26 cellular contexts compared by ENCODE assay signal in the genomic region with DNA sequence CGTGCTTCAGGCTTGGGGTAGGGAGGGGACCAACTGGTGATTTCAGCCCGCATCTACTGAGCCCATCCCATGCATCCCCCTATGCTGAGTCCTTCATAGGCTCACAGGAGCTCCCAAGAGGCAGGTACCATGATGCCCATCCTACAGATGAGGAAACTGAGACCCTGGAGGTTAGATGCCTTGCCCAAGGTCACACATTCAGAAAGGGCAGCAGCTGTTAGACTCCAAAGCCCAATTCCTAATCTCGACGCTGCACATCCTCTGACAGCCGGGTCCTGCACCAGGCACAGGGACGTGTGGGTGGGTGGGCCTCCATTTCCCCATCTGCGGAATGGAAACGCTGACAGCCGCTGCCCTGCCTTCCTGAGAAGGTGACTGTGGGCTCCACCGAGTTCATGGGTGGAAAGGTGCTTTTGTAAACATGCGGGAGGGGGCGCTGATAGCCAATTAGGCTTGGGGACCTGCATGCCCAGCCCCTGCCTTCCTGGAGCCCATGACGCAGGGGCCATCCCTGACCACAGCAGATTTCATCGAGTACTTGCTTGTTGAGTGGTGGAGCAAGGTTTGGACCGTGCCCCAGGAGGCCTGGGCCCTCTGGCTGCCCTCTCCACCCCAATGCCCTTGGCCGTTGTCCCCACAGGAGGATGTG. TPM values are rescaled to one million over a fixed set of nuclear protein-coding genes. Genes with fewer than 3 reads are reported as not detected.
DNase-seq lines count a peak whose midpoint lies in the region; ATAC-seq, FAIRE-seq and TF ChIP-seq lines count a peak whose summit lies in the region.
"Had no signal": no experiment of that assay in that cellular context is flagged by ENCODE, and none has a peak within 500 bp of the region (broad histone marks: within the 10 kb centered on the region; RNA-seq: fewer than 3 reads in every experiment).

No MANE protein-coding gene starts in this region.

- peak; percentile 27 for DNase-seq in GM23338 (ENCODE audit: low spot score)
- no peak for DNase-seq in WTC11 (ENCODE audit: low spot score)
- DNase-seq in HepG2 (ENCODE audit: low spot score) = no peak
- DNase-seq in type B pancreatic cell (ENCODE audit: extremely low spot score, unreplicated experiment) = no peak
- no peak for DNase-seq in NCI-H1930 (lab: John Stamatoyannopoulos, UW)
- no peak for DNase-seq in GM19240 (ENCODE audit: insufficient read length, low spot score)
- DNase-seq: activated CD4-positive, alpha-beta T cell treated with anti-CD3 and anti-CD28 coated beads, Interleukin-2, amount 50 U/mL, for 4 hours; activated CD8-positive, alpha-beta memory T cell treated with anti-CD3 and anti-CD28 coated beads, Interleukin-2, amount 50 U/mL, for 48 hours; activated gamma-delta T cell; central memory CD4-positive, alpha-beta T cell; effector memory CD4-positive, alpha-beta T cell; esophagus squamous epithelium; MM.1S; natural killer cell; NCI-H146; psoas muscle; stimulated activated CD4-positive, alpha-beta T cell treated with anti-CD3 and anti-CD28 coated beads, Interleukin-1b, Interleukin-23, amount 100 ng/mL, for 48 hours; testis had no signal

- H3K27me3 Mint-ChIP-seq in GM23338 (ENCODE audit: insufficient read depth, low read depth, poor library complexity) (peaks cover 16% of the 10 kb centered on the region), WTC11 (ENCODE audit: low read depth) (no peaks in the 10 kb centered on the region), type B pancreatic cell (peaks cover 3% of the 10 kb centered on the region)

- intact Hi-C loops in HepG2 (cut with micrococcal nuclease; ENCODE audit: unreplicated experiment) = no loop called here

- H3K9me3 Mint-ChIP-seq in GM23338 (no peaks in the 10 kb centered on the region; the same call in 2 of the 3 replicates), WTC11 (no peaks in the 10 kb centered on the region), type B pancreatic cell (no peaks in the 10 kb centered on the region)
- H3K9me3 Mint-ChIP-seq: natural killer cell; stimulated activated memory B cell treated with anti-CD40 and anti-IgM and Interleukin-4, amounts not matched to agents 10 μg/mL and 1 μg/mL and 100 μg/mL, for 72 hours had no signal

- H3F3A ChIP-seq in GM23338 (replicated peaks; ENCODE audit: low read depth) = peaks cover 9% of the 10 kb centered on the region

- no TSS peak for BruUV-seq in HepG2 (replicated peaks; lab: Mats Ljungman, UMichigan)

- no peak for FAIRE-seq in HepG2 (lab: Jason Lieb, UNC)

- H3K79me2 ChIP-seq in GM23338 (replicated peaks; ENCODE audit: insufficient read depth) = 0 out of 2 replicates have a peak, but pooled peaks cover 4% of the 10 kb centered on the region
- H3K79me2 ChIP-seq in HepG2 (ENCODE audit: insufficient read depth, low read length) = no peaks in the 10 kb centered on the region

- H3K4me3 ChIP-seq in GM23338 (no peak overlapping the region; the same call in 1 of the 2 replicates), HepG2 (replicated peaks in 1 of 3; ENCODE audit: insufficient read depth in 1 of 3, low read depth in 2 of 3, low read length in 3 of 3) (no peak overlapping the region)
- H3K4me3 ChIP-seq: testis had no signal

- H3K4me2 ChIP-seq in GM23338 (no peak overlapping the region), HepG2 (ENCODE audit: low read depth, low read length) (no peak overlapping the region)

- no peaks in the 10 kb centered on the region for H3K36me3 ChIP-seq in GM23338 (ENCODE audit: insufficient read depth)
- no peaks in the 10 kb centered on the region for H3K36me3 ChIP-seq in HepG2 (replicated peaks in 1 of 2; ENCODE audit: control insufficient read depth in 1 of 2, insufficient read depth in 2 of 2, low read length in 2 of 2)
- H3K36me3 ChIP-seq: esophagus squamous epithelium had no signal

- peaks cover 32% of the 10 kb centered on the region for H3K4me1 Mint-ChIP-seq in GM23338
- H3K4me1 Mint-ChIP-seq in WTC11 = peaks cover 24% of the 10 kb centered on the region
- peaks cover 32% of the 10 kb centered on the region for H3K4me1 Mint-ChIP-seq in type B pancreatic cell (ENCODE audit: unreplicated experiment)

- H3K9me3 ChIP-seq in HepG2 (ENCODE audit: low read length) = no peaks in the 10 kb centered on the region
- H3K9me3 ChIP-seq: Caco-2, esophagus squamous epithelium, psoas muscle, testis had no signal

- CTCF ChIA-PET in WTC11 (lab: Charles Lee) (interaction anchor here (0.5 to 1.0 kb wide), 2 partner anchors 14 to 66 kb away, joined by 3 to 6 read pairs; partner anchors contain the start of gene CIZ1), HepG2 (lab: Yijun Ruan, JAX; ENCODE audit: low intra/inter-chr PET ratio, low total read pairs) (no interaction called here)

- WGBS in HepG2 (ENCODE audit: low lambda C conversion rate) = 38% methylated on average over 3 of the region's 16 CpGs

- H4K20me1 ChIP-seq in GM23338 (replicated peaks; ENCODE audit: insufficient read depth) = 0 out of 2 replicates have a peak, but pooled peaks cover 3% of the 10 kb centered on the region
- H4K20me1 ChIP-seq in HepG2 (ENCODE audit: insufficient read depth, low read length) = no peaks in the 10 kb centered on the region

- TF ChIP-seq EP300 in HepG2 (IDR thresholded peaks at IDR 0.05; ENCODE audit: low read depth in 2 of 2, low read length in 2 of 2) (no peak), HepG2 (CRISPR knock-in tag; IDR thresholded peaks at IDR 0.05; ENCODE audit: borderline replicate concordance) (no peak)

- H3K9ac ChIP-seq in HepG2 (ENCODE audit: insufficient read depth, low read depth, low read length) = no peak overlapping the region

- H3K27me3 ChIP-seq in GM23338 (ENCODE audit: insufficient read depth) (no peaks in the 10 kb centered on the region), HepG2 (ENCODE audit: control insufficient read depth in 1 of 2, insufficient read depth in 2 of 2, low read length in 2 of 2) (peaks cover 6 to 29% of the 10 kb centered on the region in 2 experiments; a peak in 4 of 5 replicates)
- H3K27me3 ChIP-seq: testis had no signal

- H3K4me1 ChIP-seq in GM23338 (ENCODE audit: insufficient read depth) = peaks cover 9% of the 10 kb centered on the region; the same call in 1 of the 2 replicates
- H3K4me1 ChIP-seq in HepG2 (ENCODE audit: insufficient read depth, low read length) = peaks cover 51% of the 10 kb centered on the region
- H3K4me1 ChIP-seq: testis had no signal

- ATAC-seq in GM23338 (no peak), WTC11 (no peak), HepG2 (no peak), GM18519 (IDR thresholded peaks at IDR 0.05; ENCODE audit: low FRiP score, unreplicated experiment) (no peak)
- ATAC-seq: HCT116; natural killer cell; psoas muscle; stimulated activated memory B cell treated with anti-CD40 and anti-IgM and Interleukin-4, amounts not matched to agents 10 μg/mL and 1 μg/mL and 100 μg/mL, for 72 hours had no signal

- TF ChIP-seq POLR2A in HepG2 (IDR thresholded peaks at IDR 0.05; ENCODE audit: insufficient read depth in 1 of 2, low read depth in 2 of 2, low read length in 2 of 2) = no peak

- in situ Hi-C loops in HepG2 (cut with HindIII; ENCODE audit: extremely low pct_ligation_motif_present, low pct_unique_long_range_greater_than_20kb) = no loop called here

- POLR2A ChIA-PET in WTC11 (lab: Charles Lee) (interaction anchor here (0.5 to 1.2 kb wide), 2 partner anchors 13 to 49 kb away, joined by 3 to 5 read pairs; no protein-coding TSS in a partner anchor), HepG2 (lab: Yijun Ruan, JAX) (no interaction called here)

- H3K27ac ChIP-seq in GM23338 (ENCODE audit: low read depth) = no peak overlapping the region
- H3K27ac ChIP-seq in HepG2 (ENCODE audit: extremely low read length, insufficient read depth, low read length) = no peak overlapping the region
- H3K27ac ChIP-seq: psoas muscle, testis, VCaP had no signal

- H2AFZ ChIP-seq in GM23338 (no peak overlapping the region), HepG2 (ENCODE audit: low read length) (no peak overlapping the region)

- no peak for TF ChIP-seq RAD21 in HepG2 (CRISPR knock-in tag; IDR thresholded peaks at IDR 0.05)

- H3K36me3 Mint-ChIP-seq in GM23338 (ENCODE audit: low read depth) (no peaks in the 10 kb centered on the region; the same call in 2 of the 3 replicates), WTC11 (no peaks in the 10 kb centered on the region), type B pancreatic cell (no peaks in the 10 kb centered on the region)
- H3K36me3 Mint-ChIP-seq: natural killer cell; stimulated activated memory B cell treated with anti-CD40 and anti-IgM and Interleukin-4, amounts not matched to agents 10 μg/mL and 1 μg/mL and 100 μg/mL, for 72 hours had no signal

- TF ChIP-seq CTCF in GM23338 (conservative IDR thresholded peaks at IDR 0.05; ENCODE audit: low read depth in 2 of 2) = peak in 1 of 2 experiments; percentile 47; a peak in 3 of 4 replicates
- TF ChIP-seq CTCF in WTC11 (IDR thresholded peaks at IDR 0.05) = no peak
- TF ChIP-seq CTCF in HepG2 (CRISPR knock-in tag; IDR thresholded peaks at IDR 0.05) = peak; percentile 26; the same call in 1 of the 2 replicates
- TF ChIP-seq CTCF in type B pancreatic cell (conservative IDR thresholded peaks at IDR 0.05) = no peak

- H3K9me2 ChIP-seq in GM23338 (ENCODE audit: insufficient read depth) = no peaks in the 10 kb centered on the region

- H3K27ac Mint-ChIP-seq in GM23338 = no peak overlapping the region
- no peak overlapping the region for H3K27ac Mint-ChIP-seq in WTC11
- H3K27ac Mint-ChIP-seq in type B pancreatic cell = no peak overlapping the region
- H3K27ac Mint-ChIP-seq: natural killer cell; stimulated activated memory B cell treated with anti-CD40 and anti-IgM and Interleukin-4, amounts not matched to agents 10 μg/mL and 1 μg/mL and 100 μg/mL, for 72 hours had no signal

- H3K4me3 Mint-ChIP-seq in GM23338 = peak overlapping the region; percentile 88; the same call in 2 of the 3 replicates
- 0 out of 2 replicates have a peak overlapping the region, but pooled peaks have one; percentile 76 for H3K4me3 Mint-ChIP-seq in WTC11
- peak overlapping the region; percentile 88 for H3K4me3 Mint-ChIP-seq in type B pancreatic cell
- H3K4me3 Mint-ChIP-seq: natural killer cell; stimulated activated memory B cell treated with anti-CD40 and anti-IgM and Interleukin-4, amounts not matched to agents 10 μg/mL and 1 μg/mL and 100 μg/mL, for 72 hours had no signal

RNA-seq across cellular contexts. Expression of gene DNM1, which starts 2.2 kb away (rescaled TPM):
- 42.0 and 43.2 TPM in 2 replicates for total RNA-seq in GM23338 (2014; rRNA removed; shearing (Covaris generic))
- polyA plus RNA-seq in GM23338 (2016; fragmentation: Nextera tagmentation; extraction: Ambion mirVana) = 24.0 and 36.0 TPM in 2 replicates
- 79.0 to 105 TPM (median 92.4 TPM) in 3 replicates for total RNA-seq in WTC11 (2021)
- 0.13 and 0.15 TPM in 2 replicates for total RNA-seq in HepG2 (2016; rRNA removed; fragmentation: Illumina TruSeq; extraction: Trizol)
- 0.10 TPM in 1 of 2 replicates, not detected in the other for total RNA-seq in HepG2 (2016; cell fraction: cytosol; rRNA removed; fragmentation: Illumina TruSeq; extraction: Trizol; ENCODE audit: low read depth)
- total RNA-seq in HepG2 (2016; cell fraction: insoluble cytoplasmic fraction; rRNA removed; fragmentation: Illumina TruSeq; extraction: Trizol) = 0.15 TPM in 1 of 2 replicates, not detected in the other
- total RNA-seq in HepG2 (2016; cell fraction: membrane; rRNA removed; fragmentation: Illumina TruSeq; extraction: Trizol) = 0.21 TPM in 1 of 2 replicates, not detected in the other
- total RNA-seq in HepG2 (2016; cell fraction: nucleus; rRNA removed; fragmentation: Illumina TruSeq; extraction: Trizol) = 0.22 and 0.38 TPM in 2 replicates
- polyA plus RNA-seq in HepG2 (2011; rRNA removed) = 0.58 and 0.91 TPM in 2 replicates
- polyA plus RNA-seq in HepG2 (2011; cell fraction: cytosol; rRNA removed) = 0.10 and 0.23 TPM in 2 replicates
- 5.5 and 6.4 TPM in 2 replicates for polyA plus RNA-seq in HepG2 (2011; cell fraction: nucleus; rRNA removed)
- polyA plus RNA-seq in HepG2 (2012) = 1.1 and 1.8 TPM in 2 replicates
- 0.06 and 2.2 TPM in 2 replicates for polyA plus RNA-seq in HepG2 (2016; cell fraction: cytosol; fragmentation: Illumina TruSeq; extraction: Trizol; ENCODE audit: low read depth)
- 0.17 and 0.45 TPM in 2 replicates for polyA plus RNA-seq in HepG2 (2016; cell fraction: insoluble cytoplasmic fraction; fragmentation: Illumina TruSeq; extraction: Trizol; ENCODE audit: low read depth)
- 0.13 TPM in 1 of 2 replicates, not detected in the other for polyA plus RNA-seq in HepG2 (2016; cell fraction: membrane; fragmentation: Illumina TruSeq; extraction: Trizol; ENCODE audit: low read depth)
- 0.47 and 1.9 TPM in 2 replicates for polyA plus RNA-seq in HepG2 (2016; cell fraction: nucleus; fragmentation: Illumina TruSeq; extraction: Trizol; ENCODE audit: insufficient read depth, low read depth)
- 2.0 and 4.0 TPM in 2 replicates for polyA minus RNA-seq in HepG2 (2011; rRNA and poly(A)+ RNA removed; ENCODE audit: low replicate concordance)
- polyA minus RNA-seq in HepG2 (2011; cell fraction: cytosol; rRNA and poly(A)+ RNA removed) = 0.69 TPM in 1 of 2 replicates, not detected in the other
- 5.0 and 6.2 TPM in 2 replicates for polyA minus RNA-seq in HepG2 (2011; cell fraction: nucleus; rRNA and poly(A)+ RNA removed)
- total RNA-seq in type B pancreatic cell (ENCODE audit: low replicate concordance) = 16.3 and 112 TPM in 2 replicates

RNA-seq across cellular contexts. Expression of gene CIZ1, which starts 14.0 kb away (rescaled TPM):
- total RNA-seq in GM23338 (2014; rRNA removed; shearing (Covaris generic)) = 48.2 and 61.4 TPM in 2 replicates
- 49.6 and 49.7 TPM in 2 replicates for polyA plus RNA-seq in GM23338 (2016; fragmentation: Nextera tagmentation; extraction: Ambion mirVana)
- total RNA-seq in WTC11 (2021) = 86.1 to 90.6 TPM (median 90.2 TPM) in 3 replicates
- 25.8 and 30.6 TPM in 2 replicates for total RNA-seq in HepG2 (2016; rRNA removed; fragmentation: Illumina TruSeq; extraction: Trizol)
- 36.1 and 38.7 TPM in 2 replicates for total RNA-seq in HepG2 (2016; cell fraction: cytosol; rRNA removed; fragmentation: Illumina TruSeq; extraction: Trizol; ENCODE audit: low read depth)
- total RNA-seq in HepG2 (2016; cell fraction: insoluble cytoplasmic fraction; rRNA removed; fragmentation: Illumina TruSeq; extraction: Trizol) = 18.6 and 29.5 TPM in 2 replicates
- 57.5 and 63.8 TPM in 2 replicates for total RNA-seq in HepG2 (2016; cell fraction: membrane; rRNA removed; fragmentation: Illumina TruSeq; extraction: Trizol)
- 29.5 and 33.7 TPM in 2 replicates for total RNA-seq in HepG2 (2016; cell fraction: nucleus; rRNA removed; fragmentation: Illumina TruSeq; extraction: Trizol)
- 50.3 and 54.7 TPM in 2 replicates for polyA plus RNA-seq in HepG2 (2011; rRNA removed)
- 20.5 and 28.3 TPM in 2 replicates for polyA plus RNA-seq in HepG2 (2011; cell fraction: cytosol; rRNA removed)
- polyA plus RNA-seq in HepG2 (2011; cell fraction: nucleus; rRNA removed) = 114 and 121 TPM in 2 replicates
- polyA plus RNA-seq in HepG2 (2012) = 52.9 and 73.1 TPM in 2 replicates
- polyA plus RNA-seq in HepG2 (2016; cell fraction: cytosol; fragmentation: Illumina TruSeq; extraction: Trizol; ENCODE audit: low read depth) = 70.7 and 77.7 TPM in 2 replicates
- polyA plus RNA-seq in HepG2 (2016; cell fraction: insoluble cytoplasmic fraction; fragmentation: Illumina TruSeq; extraction: Trizol; ENCODE audit: low read depth) = 39.9 and 54.4 TPM in 2 replicates
- 97.4 and 105 TPM in 2 replicates for polyA plus RNA-seq in HepG2 (2016; cell fraction: membrane; fragmentation: Illumina TruSeq; extraction: Trizol; ENCODE audit: low read depth)
- polyA plus RNA-seq in HepG2 (2016; cell fraction: nucleus; fragmentation: Illumina TruSeq; extraction: Trizol; ENCODE audit: insufficient read depth, low read depth) = 115 and 119 TPM in 2 replicates
- polyA minus RNA-seq in HepG2 (2011; rRNA and poly(A)+ RNA removed; ENCODE audit: low replicate concordance) = 51.1 and 193 TPM in 2 replicates
- 20.0 and 26.1 TPM in 2 replicates for polyA minus RNA-seq in HepG2 (2011; cell fraction: cytosol; rRNA and poly(A)+ RNA removed)
- polyA minus RNA-seq in HepG2 (2011; cell fraction: nucleus; rRNA and poly(A)+ RNA removed) = 18.0 and 23.8 TPM in 2 replicates
- 141 and 186 TPM in 2 replicates for total RNA-seq in type B pancreatic cell (ENCODE audit: low replicate concordance)

RNA-seq across cellular contexts. Expression of gene BBLN, which starts 45.4 kb away (rescaled TPM):
- 246 and 276 TPM in 2 replicates for total RNA-seq in GM23338 (2014; rRNA removed; shearing (Covaris generic))
- polyA plus RNA-seq in GM23338 (2016; fragmentation: Nextera tagmentation; extraction: Ambion mirVana) (171 and 177 TPM in 2 replicates), HepG2 (2011; rRNA removed) (27.6 and 29.5 TPM in 2 replicates)
- total RNA-seq in WTC11 (2021) (77.1 to 86.9 TPM (median 86.6 TPM) in 3 replicates), HepG2 (2016; rRNA removed; fragmentation: Illumina TruSeq; extraction: Trizol) (22.2 and 33.1 TPM in 2 replicates), type B pancreatic cell (ENCODE audit: low replicate concordance) (108 and 150 TPM in 2 replicates)
- 146 and 177 TPM in 2 replicates for total RNA-seq in HepG2 (2016; cell fraction: cytosol; rRNA removed; fragmentation: Illumina TruSeq; extraction: Trizol; ENCODE audit: low read depth)
- total RNA-seq in HepG2 (2016; cell fraction: insoluble cytoplasmic fraction; rRNA removed; fragmentation: Illumina TruSeq; extraction: Trizol) = 17.4 and 30.2 TPM in 2 replicates
- total RNA-seq in HepG2 (2016; cell fraction: membrane; rRNA removed; fragmentation: Illumina TruSeq; extraction: Trizol) = 86.9 and 114 TPM in 2 replicates
- 11.7 and 11.9 TPM in 2 replicates for total RNA-seq in HepG2 (2016; cell fraction: nucleus; rRNA removed; fragmentation: Illumina TruSeq; extraction: Trizol)
- 25.8 and 50.8 TPM in 2 replicates for polyA plus RNA-seq in HepG2 (2011; cell fraction: cytosol; rRNA removed)
- 19.2 and 22.8 TPM in 2 replicates for polyA plus RNA-seq in HepG2 (2011; cell fraction: nucleus; rRNA removed)
- 13.4 and 25.7 TPM in 2 replicates for polyA plus RNA-seq in HepG2 (2012)
- polyA plus RNA-seq in HepG2 (2016; cell fraction: cytosol; fragmentation: Illumina TruSeq; extraction: Trizol; ENCODE audit: low read depth) = 235 and 253 TPM in 2 replicates
- polyA plus RNA-seq in HepG2 (2016; cell fraction: insoluble cytoplasmic fraction; fragmentation: Illumina TruSeq; extraction: Trizol; ENCODE audit: low read depth) = 19.0 and 25.9 TPM in 2 replicates
- polyA plus RNA-seq in HepG2 (2016; cell fraction: membrane; fragmentation: Illumina TruSeq; extraction: Trizol; ENCODE audit: low read depth) = 124 and 129 TPM in 2 replicates
- polyA plus RNA-seq in HepG2 (2016; cell fraction: nucleus; fragmentation: Illumina TruSeq; extraction: Trizol; ENCODE audit: insufficient read depth, low read depth) = 21.4 TPM in 2 replicates
- 17.1 and 32.9 TPM in 2 replicates for polyA minus RNA-seq in HepG2 (2011; rRNA and poly(A)+ RNA removed; ENCODE audit: low replicate concordance)
- polyA minus RNA-seq in HepG2 (2011; cell fraction: cytosol; rRNA and poly(A)+ RNA removed) = 13.6 and 21.6 TPM in 2 replicates
- 4.8 and 7.1 TPM in 2 replicates for polyA minus RNA-seq in HepG2 (2011; cell fraction: nucleus; rRNA and poly(A)+ RNA removed)

RNA-seq across cellular contexts. Expression of gene LCN2, which starts 56.2 kb away (rescaled TPM):
- 0.27 TPM in 1 of 2 replicates, not detected in the other for total RNA-seq in GM23338 (2014; rRNA removed; shearing (Covaris generic))
- polyA plus RNA-seq in GM23338 (2016; fragmentation: Nextera tagmentation; extraction: Ambion mirVana) = 2.0 and 2.7 TPM in 2 replicates
- 1.0 to 3.0 TPM (median 1.3 TPM) in 3 replicates for total RNA-seq in WTC11 (2021)
- 0.34 and 0.38 TPM in 2 replicates for total RNA-seq in HepG2 (2016; rRNA removed; fragmentation: Illumina TruSeq; extraction: Trizol)
- total RNA-seq in HepG2 (2016; cell fraction: cytosol; rRNA removed; fragmentation: Illumina TruSeq; extraction: Trizol; ENCODE audit: low read depth) = 0.40 TPM in 1 of 2 replicates, not detected in the other
- total RNA-seq in HepG2 (2016; cell fraction: insoluble cytoplasmic fraction; rRNA removed; fragmentation: Illumina TruSeq; extraction: Trizol) = 0.24 TPM in 1 of 2 replicates, not detected in the other
- total RNA-seq in HepG2 (2016; cell fraction: membrane; rRNA removed; fragmentation: Illumina TruSeq; extraction: Trizol) = 0.34 and 0.38 TPM in 2 replicates
- not detected in 2 replicates for total RNA-seq in HepG2 (2016; cell fraction: nucleus; rRNA removed; fragmentation: Illumina TruSeq; extraction: Trizol)
- 1.4 and 2.3 TPM in 2 replicates for polyA plus RNA-seq in HepG2 (2011; rRNA removed)
- polyA plus RNA-seq in HepG2 (2011; cell fraction: cytosol; rRNA removed) = 0.93 and 2.4 TPM in 2 replicates
- polyA plus RNA-seq in HepG2 (2011; cell fraction: nucleus; rRNA removed) = 4.4 and 6.2 TPM in 2 replicates
- 1.5 and 1.7 TPM in 2 replicates for polyA plus RNA-seq in HepG2 (2012)
- 0.69 and 0.92 TPM in 2 replicates for polyA plus RNA-seq in HepG2 (2016; cell fraction: cytosol; fragmentation: Illumina TruSeq; extraction: Trizol; ENCODE audit: low read depth)
- polyA plus RNA-seq in HepG2 (2016; cell fraction: insoluble cytoplasmic fraction; fragmentation: Illumina TruSeq; extraction: Trizol; ENCODE audit: low read depth) = 0.71 and 0.76 TPM in 2 replicates
- 0.49 and 0.63 TPM in 2 replicates for polyA plus RNA-seq in HepG2 (2016; cell fraction: membrane; fragmentation: Illumina TruSeq; extraction: Trizol; ENCODE audit: low read depth)
- 1.7 and 3.0 TPM in 2 replicates for polyA plus RNA-seq in HepG2 (2016; cell fraction: nucleus; fragmentation: Illumina TruSeq; extraction: Trizol; ENCODE audit: insufficient read depth, low read depth)
- polyA minus RNA-seq in HepG2 (2011; rRNA and poly(A)+ RNA removed; ENCODE audit: low replicate concordance) = 0.44 and 0.52 TPM in 2 replicates
- polyA minus RNA-seq in HepG2 (2011; cell fraction: cytosol; rRNA and poly(A)+ RNA removed) = 0.99 TPM in 1 of 2 replicates, not detected in the other
- polyA minus RNA-seq in HepG2 (2011; cell fraction: nucleus; rRNA and poly(A)+ RNA removed) = not detected in 2 replicates
- total RNA-seq in type B pancreatic cell (ENCODE audit: low replicate concordance) = 10.7 and 12.4 TPM in 2 replicates
- total RNA-seq: Caco-2; glomerular endothelial cell; SK-MEL-5; T-helper 2 cell treated with Interferon-gamma antibody and Interleukin-4, amounts not matched to agents 100 ng/mL and 5 ng/mL, for 36 hours; testis had no signal

Comparison
In these comparisons a context has a peak if more than half of its experiments do, and no peak if none do; other contexts are left out.
1. RNA of gene DNM1, which starts 2.2 kb away (total RNA-seq): 16.3 to 112 TPM in type B pancreatic cell, 79.0 to 105 TPM in WTC11 and 42.0 to 43.2 TPM in GM23338; 0.10 to 0.38 TPM in HepG2; every median in the first group is over 10 times any median in the second.
2. Peak in every context shown above with its lines, with median percentiles within 50 percentile points of each other: H3K4me3 Mint-ChIP-seq.